ENCODE assay signal across 23 cellular contexts in the genomic region with DNA sequence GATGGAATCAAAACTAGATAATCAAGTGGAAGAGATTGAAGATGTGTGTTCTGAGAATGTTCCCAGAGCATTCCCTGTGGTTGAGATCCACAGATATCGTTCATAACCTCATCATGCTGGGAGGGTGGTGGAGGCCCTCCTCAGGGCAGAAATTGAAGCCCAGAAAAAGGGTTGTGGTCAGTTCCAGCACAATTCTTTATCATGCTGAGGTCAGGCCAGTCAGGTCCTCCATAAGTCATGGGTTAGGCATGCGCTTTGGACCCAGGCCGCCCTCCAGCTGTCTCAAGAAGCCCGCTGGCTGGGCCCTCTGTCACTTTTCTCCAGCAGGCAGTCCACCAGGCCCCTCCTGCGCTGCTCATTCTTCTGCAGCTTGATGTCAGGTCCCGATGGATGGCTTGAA.
A peak's percentile ranks its signal among the peaks of the same experiment; 100 is the strongest.
DNase-seq lines count a peak whose midpoint lies in the region; ATAC-seq and TF ChIP-seq lines count a peak whose summit lies in the region.
"Had no signal": no experiment of that assay in that cellular context is flagged by ENCODE, and none has a peak within 500 bp of the region (broad histone marks: within the 10 kb centered on the region; RNA-seq: fewer than 3 reads in every experiment).

No MANE protein-coding gene starts in this region.

- no peak overlapping the region for H2BK12ac ChIP-seq in mesenchymal stem cell (ENCODE audit: low read length in 2 of 2)

- H3K9me3 ChIP-seq in gastroesophageal sphincter (no peaks in the 10 kb centered on the region), mesenchymal stem cell (ENCODE audit: control insufficient read depth, low read length) (no peaks in the 10 kb centered on the region), T-helper 17 cell (ENCODE audit: control insufficient read depth, low read length, poor library complexity, severe bottlenecking) (no peaks in the 10 kb centered on the region)
- H3K9me3 ChIP-seq: BE2C, ovary, Peyer's patch, sigmoid colon, thyroid gland had no signal

- no peak overlapping the region for H4K8ac ChIP-seq in mesenchymal stem cell (ENCODE audit: low read length)

- no peaks in the 10 kb centered on the region for H3K36me3 Mint-ChIP-seq in T-helper 17 cell (ENCODE audit: low read depth)

- H3K4me3 Mint-ChIP-seq in T-helper 17 cell, result no peak overlapping the region
- H3K4me3 Mint-ChIP-seq: activated naive CD4-positive, alpha-beta T cell treated with anti-CD3 and anti-CD28 coated beads, Interleukin-2, amount 50 U/mL, for 24 hours had no signal

- DNase-seq in Right ventricle myocardium inferior (ENCODE audit: missing footprints), result peak; percentile 80
- no peak for DNase-seq in cardiac septum (ENCODE audit: low spot score)
- peak; percentile 26 for DNase-seq in mesenchymal stem cell
- no peak for DNase-seq in H4 (ENCODE audit: low spot score)
- no peak for DNase-seq in amniotic stem cell (lab: John Stamatoyannopoulos, UW)
- no peak for DNase-seq in T-helper 17 cell
- DNase-seq: 8988T; activated CD4-positive, CD25-positive, alpha-beta regulatory T cell treated with anti-CD3 and anti-CD28 coated beads, Interleukin-2, amount 50 U/mL, for 72 hours; activated T-cell treated with anti-CD3 and anti-CD28 coated beads, Interleukin-2, amount 50 U/mL, for 48 hours; BE2C; NCI-H146; ovary; Peyer's patch; sigmoid colon; stimulated activated CD4-positive, alpha-beta T cell treated with anti-CD3 and anti-CD28 coated beads, Interleukin-1b, Interleukin-23, amount 100 ng/mL, for 48 hours; stimulated activated naive CD4-positive, alpha-beta T cell treated with Interleukin-2 at 50 U/mL for 16 hours; thyroid gland had no signal

- H3K79me1 ChIP-seq in mesenchymal stem cell (replicated peaks; ENCODE audit: low read length, poor library complexity, severe bottlenecking), result no peaks in the 10 kb centered on the region

- TF ChIP-seq POLR2A in gastroesophageal sphincter (IDR thresholded peaks at IDR 0.05), result no peak

- no peak overlapping the region for H2BK15ac ChIP-seq in mesenchymal stem cell (ENCODE audit: low read depth, poor library complexity, severe bottlenecking)

- no peaks in the 10 kb centered on the region for H3K27me3 Mint-ChIP-seq in T-helper 17 cell
- H3K27me3 Mint-ChIP-seq: activated naive CD4-positive, alpha-beta T cell treated with anti-CD3 and anti-CD28 coated beads, Interleukin-2, amount 50 U/mL, for 24 hours had no signal

- H3K36me3 ChIP-seq in gastroesophageal sphincter, result no peaks in the 10 kb centered on the region
- H3K36me3 ChIP-seq in mesenchymal stem cell (ENCODE audit: control insufficient read depth in 1 of 2, insufficient read depth in 2 of 2, low read depth in 1 of 2, low read length in 2 of 2), result no peaks in the 10 kb centered on the region
- H3K36me3 ChIP-seq: BE2C, breast epithelium, ovary, Peyer's patch, sigmoid colon, thyroid gland had no signal

- no peak overlapping the region for H4K91ac ChIP-seq in mesenchymal stem cell (ENCODE audit: low read length)

- H3K4me1 ChIP-seq in gastroesophageal sphincter (peaks cover 8 to 43% (median 14%) of the 10 kb centered on the region in 3 donors), mesenchymal stem cell (ENCODE audit: control insufficient read depth, insufficient read depth, low read depth, low read length) (no peaks in the 10 kb centered on the region)
- H3K4me1 ChIP-seq: BE2C, breast epithelium, Peyer's patch, thyroid gland had no signal

- no peak for TF ChIP-seq EP300 in gastroesophageal sphincter (IDR thresholded peaks at IDR 0.05)

- H3K27ac ChIP-seq in gastroesophageal sphincter (peak overlapping the region in 3 of 4 donors; percentile 62 to 72 (median 68)), mesenchymal stem cell (ENCODE audit: low read length, poor library complexity, severe bottlenecking) (no peak overlapping the region)
- H3K27ac ChIP-seq: breast epithelium, ovary, Peyer's patch, SK-N-MC, thyroid gland had no signal

- TF ChIP-seq CTCF in gastroesophageal sphincter (IDR thresholded peaks at IDR 0.05), result no peak

- H3K14ac ChIP-seq in mesenchymal stem cell (ENCODE audit: low read length in 2 of 2), result no peak overlapping the region

- no peak overlapping the region for H2AK5ac ChIP-seq in mesenchymal stem cell (ENCODE audit: low read length, severe bottlenecking)

- no peak overlapping the region for H3K27ac Mint-ChIP-seq in T-helper 17 cell
- H3K27ac Mint-ChIP-seq: activated naive CD4-positive, alpha-beta T cell treated with anti-CD3 and anti-CD28 coated beads, Interleukin-2, amount 50 U/mL, for 24 hours had no signal

- intact Hi-C loops in Right ventricle myocardium inferior (cut with DNase I), result loop anchor here (5.0 kb wide), 1 partner anchor 303 kb away; no protein-coding TSS in a partner anchor
- intact Hi-C loops in cardiac septum (cut with DNase I), result loop anchor here (5.0 kb wide), 1 partner anchor 303 kb away; no protein-coding TSS in a partner anchor

- no peak overlapping the region for H3K4ac ChIP-seq in mesenchymal stem cell (ENCODE audit: low read depth in 1 of 2, low read length in 2 of 2)

- peak; percentile 72 for ATAC-seq in Right ventricle myocardium inferior
- peak; percentile 34 for ATAC-seq in gastroesophageal sphincter
- no peak for ATAC-seq in T-helper 17 cell
- no peak for ATAC-seq in HG03135 (IDR thresholded peaks at IDR 0.05; ENCODE audit: unreplicated experiment)
- ATAC-seq: HepG2 had no signal

- 63 to 77% methylated on average over 6 of the region's 6 CpGs for whole genome bisulfite sequencing in gastroesophageal sphincter (ENCODE audit: low coverage in 1 of 2), 2 donors
- 70% methylated on average over 6 of the region's 6 CpGs for WGBS in mesenchymal stem cell

- H3K27me3 ChIP-seq in gastroesophageal sphincter (no peaks in the 10 kb centered on the region), mesenchymal stem cell (ENCODE audit: control insufficient read depth in 1 of 2, insufficient read depth in 1 of 2, low read length in 2 of 2) (no peaks in the 10 kb centered on the region)
- H3K27me3 ChIP-seq: BE2C, breast epithelium, ovary, Peyer's patch, sigmoid colon, thyroid gland had no signal

- H3K4me3 ChIP-seq in gastroesophageal sphincter (no peak overlapping the region), mesenchymal stem cell (ENCODE audit: insufficient read depth in 1 of 2, low read depth in 1 of 2, low read length in 2 of 2) (no peak overlapping the region)
- H3K4me3 ChIP-seq: breast epithelium, ovary, Peyer's patch, sigmoid colon, SK-N-MC, thyroid gland had no signal

- H3K18ac ChIP-seq in mesenchymal stem cell (ENCODE audit: low read depth in 1 of 2, low read length in 2 of 2), result no peak overlapping the region

- H3K9ac ChIP-seq in mesenchymal stem cell (ENCODE audit: low read length), result peak overlapping the region; percentile 36

- no peak overlapping the region for H2BK5ac ChIP-seq in mesenchymal stem cell (ENCODE audit: low read depth, low read length, poor library complexity, severe bottlenecking)

- H3K4me2 ChIP-seq in mesenchymal stem cell (ENCODE audit: low read length, poor library complexity, severe bottlenecking), result no peak overlapping the region

- H3K23ac ChIP-seq in mesenchymal stem cell (ENCODE audit: low read length in 2 of 2), result no peak overlapping the region

- H2AFZ ChIP-seq in mesenchymal stem cell (ENCODE audit: low read depth, low read length), result no peak overlapping the region

- H3K4me1 Mint-ChIP-seq in T-helper 17 cell, result no peaks in the 10 kb centered on the region
- H3K4me1 Mint-ChIP-seq: activated naive CD4-positive, alpha-beta T cell treated with anti-CD3 and anti-CD28 coated beads, Interleukin-2, amount 50 U/mL, for 24 hours had no signal

- no peak overlapping the region for H2BK120ac ChIP-seq in mesenchymal stem cell (ENCODE audit: low read depth, low read length)

Comparison
In these comparisons a context has a peak if more than half of its experiments do, and no peak if none do; other contexts are left out.
1. DNase-seq: peak in Right ventricle myocardium inferior (single experiment) and mesenchymal stem cell (single experiment); none in cardiac septum (single experiment), H4 (single experiment), amniotic stem cell (single experiment) and T-helper 17 cell (0 of 3).
2. ATAC-seq: peak in Right ventricle myocardium inferior (single experiment) and gastroesophageal sphincter (single experiment); none in T-helper 17 cell (single experiment) and HG03135 (single experiment).